In genomic region chr3:142315978-142316388, GRCh38 we compare ENCODE assay signal across 8 cellular contexts.
A peak's percentile ranks its signal among the peaks of the same experiment; 100 is the strongest.
DNase-seq lines count a peak whose midpoint lies in the region; ATAC-seq, FAIRE-seq and TF ChIP-seq lines count a peak whose summit lies in the region.
"Not testable (repeated sequence)": the region's sequence is repeated elsewhere in the genome, so short reads cannot be mapped to it uniquely, and the experiment has no call there.

No MANE protein-coding gene starts in this region.

- POLR2A ChIA-PET in A549 (lab: Yijun Ruan, JAX): interaction anchor here (0.7 kb wide), 1 partner anchor 15 kb away, joined by 9 read pairs; no protein-coding TSS in a partner anchor

- H3K9ac ChIP-seq in mesendoderm (ENCODE audit: low read length): not testable (repeated sequence)

- 78% methylated on average over 2 of the region's 2 CpGs for WGBS in A549 (ENCODE audit: missing lambda C conversion rate)
- whole genome bisulfite sequencing in mesendoderm (ENCODE audit: extremely low coverage, insufficient coverage, low lambda C conversion rate): no CpG with 5 or more reads among the region's 2 CpGs

- H3K18ac ChIP-seq in mesendoderm (ENCODE audit: low read length): not testable (repeated sequence)

- not testable (repeated sequence) for H3K23ac ChIP-seq in mesendoderm (ENCODE audit: low read length)

- TF ChIP-seq EP300 in A549 (IDR thresholded peaks at IDR 0.05): not testable (repeated sequence)

- not testable (repeated sequence) for TF ChIP-seq RAD21 in A549 (conservative IDR thresholded peaks at IDR 0.05 in 1 of 2, IDR thresholded peaks at IDR 0.05 in 1 of 2)

- peak overlapping the region; percentile 7; the same call in 2 of the 3 replicates for H3K4me2 ChIP-seq in A549
- not testable (repeated sequence) for H3K4me2 ChIP-seq in mesendoderm (ENCODE audit: low read length)

- DNase-seq in A549 (ENCODE audit: low read depth in 1 of 2, low spot score in 1 of 2) (peak; percentile 15 to 50), DMS53 treated with DMSO at 0.1 percent for 48 hours (lab: John Stamatoyannopoulos, UW; ENCODE audit: unreplicated experiment) (peak; percentile 15), HuH-7.5 (ENCODE audit: low spot score) (peak; percentile 10), OCI-M1 (lab: John Stamatoyannopoulos, UW) (peak; percentile 72), choroid plexus epithelial cell (ENCODE audit: low read depth) (peak; percentile 31), iris pigment epithelial cell (ENCODE audit: low read depth) (peak; percentile 50), mesendoderm (peak; percentile 11)

- not testable (repeated sequence) for H2BK120ac ChIP-seq in mesendoderm (ENCODE audit: low read depth, low read length)

- not testable (repeated sequence) for TF ChIP-seq POLR2A in A549 (IDR thresholded peaks at IDR 0.05; ENCODE audit: low read length)

- not testable (repeated sequence) for H2AK5ac ChIP-seq in mesendoderm (ENCODE audit: low read length)

- not testable (repeated sequence) for H3K4me3 ChIP-seq in A549; choroid plexus epithelial cell (ENCODE audit: low read depth, low read length); mesendoderm (ENCODE audit: low read length)

- H4K5ac ChIP-seq in mesendoderm (ENCODE audit: low read length): not testable (repeated sequence)

- not testable (repeated sequence) for H3K56ac ChIP-seq in mesendoderm (ENCODE audit: low read length)

- FAIRE-seq in A549 (lab: Jason Lieb, UNC): peak; percentile 36

- peak; percentile 85 to 91 for ATAC-seq in A549

- not testable (repeated sequence) for H2BK15ac ChIP-seq in mesendoderm (replicated peaks; ENCODE audit: low read depth)

- H3K9me3 ChIP-seq in A549: not testable (repeated sequence)

- H3K4me1 ChIP-seq in A549: peaks cover 41% of the 10 kb centered on the region
- H3K4me1 ChIP-seq in mesendoderm (ENCODE audit: control insufficient read depth, low read depth, low read length): not testable (repeated sequence)

- H2BK5ac ChIP-seq in mesendoderm (ENCODE audit: low read length): not testable (repeated sequence)

- not testable (repeated sequence) for H3K79me2 ChIP-seq in mesendoderm (ENCODE audit: control insufficient read depth, insufficient read depth, low read length)

- not testable (repeated sequence) for H3K79me1 ChIP-seq in mesendoderm (ENCODE audit: low read length)

- not testable (repeated sequence) for H3K27me3 ChIP-seq in mesendoderm (ENCODE audit: insufficient read depth, low read length, poor library complexity)

- not testable (repeated sequence) for TF ChIP-seq CTCF in A549 (IDR thresholded peaks at IDR 0.05); VCaP (conservative IDR thresholded peaks at IDR 0.05); choroid plexus epithelial cell (conservative IDR thresholded peaks at IDR 0.05; ENCODE audit: low read depth, low read length)

- H4K8ac ChIP-seq in mesendoderm (ENCODE audit: low read depth, low read length): not testable (repeated sequence)

- not testable (repeated sequence) for H3K36me3 ChIP-seq in mesendoderm (ENCODE audit: control insufficient read depth, insufficient read depth, low read length)

- not testable (repeated sequence) for H3K27ac ChIP-seq in A549; mesendoderm (ENCODE audit: low read depth, low read length)
- 0 out of 2 replicates have a peak overlapping the region, but pooled peaks have one; percentile 8 for H3K27ac ChIP-seq in VCaP

- CTCF ChIA-PET in A549 (lab: Yijun Ruan, JAX): interaction anchor here (0.6 kb wide), 1 partner anchor 116 kb away, joined by 3 read pairs; no protein-coding TSS in a partner anchor

- not testable (repeated sequence) for H3K4ac ChIP-seq in mesendoderm (ENCODE audit: low read depth, low read length)

TF ChIP-seq in A549, 52 proteins besides CTCF, POLR2A, EP300 and RAD21:
- TF ChIP-seq JUNB (IDR thresholded peaks at IDR 0.05) (peak; percentile 22; the same call in 1 of the 2 replicates), GATA3 (IDR thresholded peaks at IDR 0.05; ENCODE audit: borderline replicate concordance) (peak; percentile 85), CEBPB (IDR thresholded peaks at IDR 0.05) (peak in 1 of 2 experiments; percentile 45; a peak in 1 of 4 replicates)

Comparison
In these comparisons a context has a peak if more than half of its experiments do, and no peak if none do; other contexts are left out.
1. DNase-seq: peak in every context shown above with its lines; median percentile 72 in OCI-M1; 50 in iris pigment epithelial cell; 32 in A549; 31 in choroid plexus epithelial cell; 15 in DMS53 treated with DMSO at 0.1 percent for 48 hours; 11 in mesendoderm; 10 in HuH-7.5.